Comparison of ENCODE assay signal across 9 cellular contexts in the genomic region with DNA sequence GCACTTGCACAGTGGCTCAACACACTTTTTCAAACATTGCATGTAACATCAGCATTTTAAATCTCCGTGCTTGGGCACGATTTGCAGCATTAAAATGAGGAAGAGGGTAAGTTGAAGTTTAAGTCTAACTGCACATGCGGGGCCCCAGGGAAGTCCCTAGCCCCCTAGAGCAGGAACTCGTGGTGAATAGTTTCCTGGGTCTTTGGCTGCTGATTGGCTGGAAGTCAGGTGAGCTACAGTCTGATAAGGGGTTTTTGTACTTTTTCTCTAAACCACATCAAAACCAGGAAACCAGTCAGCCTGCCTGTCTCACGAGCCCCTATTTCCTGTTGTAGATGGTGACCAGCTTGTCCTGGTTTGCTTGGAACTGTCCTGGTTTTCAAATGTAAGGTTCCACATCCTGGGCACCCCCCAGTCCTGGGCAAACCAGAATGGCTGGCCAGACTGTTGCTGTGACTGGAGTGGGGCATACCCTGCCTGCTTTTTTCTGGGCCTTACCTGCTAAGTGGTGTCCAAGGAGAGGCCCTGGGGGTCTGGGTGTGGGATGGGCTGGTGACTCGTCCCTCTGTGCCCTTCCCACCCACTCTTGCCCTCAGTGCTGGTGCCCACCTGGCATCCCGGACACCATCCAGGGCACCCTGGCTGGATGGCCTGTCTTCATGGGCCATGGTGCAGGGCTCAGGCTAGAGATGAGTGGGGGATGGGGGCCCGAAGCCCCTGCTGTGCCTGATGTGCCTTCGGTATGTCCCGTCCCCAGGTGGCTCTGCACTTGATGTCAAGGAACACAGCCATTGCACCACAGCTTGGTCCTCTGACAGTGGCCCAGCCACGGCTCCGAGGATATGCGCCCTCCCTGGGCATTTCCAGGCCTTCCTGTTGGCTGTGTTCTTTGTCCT. TPM values are rescaled to one million over a fixed set of nuclear protein-coding genes. Genes with fewer than 3 reads are reported as not detected.
DNase-seq lines count a peak whose midpoint lies in the region; ATAC-seq, FAIRE-seq and TF ChIP-seq lines count a peak whose summit lies in the region.
"Had no signal": no experiment of that assay in that cellular context is flagged by ENCODE, and none has a peak within 500 bp of the region (broad histone marks: within the 10 kb centered on the region; RNA-seq: fewer than 3 reads in every experiment).

No MANE protein-coding gene starts in this region.

- peak; percentile 95 for DNase-seq in MV-4-11 (lab: John Stamatoyannopoulos, UW)
- peak; percentile 92 for DNase-seq in activated CD8-positive, alpha-beta memory T cell treated with anti-CD3 and anti-CD28 coated beads, Interleukin-2, amount 10 ng/mL, durations not matched to agents 7 days and 5 days
- DNase-seq in kidney = peak; percentile 59
- peak; percentile 81 for DNase-seq in stimulated activated CD8-positive, alpha-beta memory T cell treated with anti-CD3 and anti-CD28 coated beads, Interleukin-4, amount 100 ng/mL, for 48 hours
- no peak for DNase-seq in NCI-H526 treated with DMSO at 0.1 percent for 48 hours (lab: John Stamatoyannopoulos, UW)
- no peak for DNase-seq in NCI-H1694 (lab: John Stamatoyannopoulos, UW)

- no peak for TF ChIP-seq CTCF in DOHH2 (IDR thresholded peaks at IDR 0.05; ENCODE audit: low read depth, low read length, poor library complexity, severe bottlenecking)
- no peak for TF ChIP-seq CTCF in kidney (IDR thresholded peaks at IDR 0.05; ENCODE audit: borderline replicate concordance, extremely low read depth, insufficient read depth)

- no peaks in the 10 kb centered on the region for H3K27me3 ChIP-seq in DOHH2 (ENCODE audit: control insufficient read depth, low read length)

- no peak overlapping the region for H3K27ac Mint-ChIP-seq in activated CD8-positive, alpha-beta memory T cell treated with anti-CD3 and anti-CD28 coated beads, Interleukin-2, amount 10 ng/mL, durations not matched to agents 7 days and 5 days

- ATAC-seq in GM21619 (IDR thresholded peaks at IDR 0.05; ENCODE audit: unreplicated experiment) = peak; percentile 81
- ATAC-seq in activated CD8-positive, alpha-beta memory T cell treated with anti-CD3 and anti-CD28 coated beads, Interleukin-2, amount 10 ng/mL, durations not matched to agents 7 days and 5 days = peak; percentile 75

- H3K4me1 ChIP-seq in DOHH2 (ENCODE audit: control insufficient read depth, low read length) (peaks cover 26% of the 10 kb centered on the region), kidney (ENCODE audit: control insufficient read depth in 1 of 2, insufficient read depth in 1 of 2, low read depth in 1 of 2, low read length in 2 of 2) (no peaks in the 10 kb centered on the region)

- intact Hi-C loops in kidney (cut with DNase I) = no loop called here

- H3K4me3 ChIP-seq in DOHH2 (ENCODE audit: low read length) = peak overlapping the region; percentile 62
- no peak overlapping the region for H3K4me3 ChIP-seq in kidney (ENCODE audit: low read length in 2 of 2)

- H3K9me3 ChIP-seq in DOHH2 (ENCODE audit: control insufficient read depth, insufficient read depth, low read length) (peaks cover 3% of the 10 kb centered on the region; the same call in 1 of the 2 replicates), kidney (ENCODE audit: control insufficient read depth in 1 of 2, low read length in 2 of 2) (no peaks in the 10 kb centered on the region)

- H3K4me2 ChIP-seq in DOHH2 (ENCODE audit: low read length) = peak overlapping the region; percentile 76

- no peaks in the 10 kb centered on the region for H3K9me2 ChIP-seq in DOHH2 (replicated peaks; ENCODE audit: control insufficient read depth, low read length)

- FAIRE-seq in kidney (lab: Jason Lieb, UNC) = no peak

- no peaks in the 10 kb centered on the region for H3K79me2 ChIP-seq in DOHH2 (ENCODE audit: control insufficient read depth, low read length)

- no peaks in the 10 kb centered on the region for H4K20me1 ChIP-seq in DOHH2 (ENCODE audit: control insufficient read depth, insufficient read depth, low read depth, low read length)

- H3K27ac ChIP-seq in DOHH2 (ENCODE audit: low read depth, low read length) (peak overlapping the region; percentile 91), kidney (ENCODE audit: low read depth in 2 of 2, low read length in 2 of 2) (no peak overlapping the region)

- peaks cover 8% of the 10 kb centered on the region for H3K9me3 Mint-ChIP-seq in activated CD8-positive, alpha-beta memory T cell treated with anti-CD3 and anti-CD28 coated beads, Interleukin-2, amount 10 ng/mL, durations not matched to agents 7 days and 5 days (ENCODE audit: low read depth)

- 0 out of 2 replicates have a peak, but pooled peaks cover 3% of the 10 kb centered on the region for H3K36me3 ChIP-seq in DOHH2 (ENCODE audit: control insufficient read depth, low read length)
- H3K36me3 ChIP-seq in kidney (ENCODE audit: control insufficient read depth in 1 of 2, insufficient read depth in 2 of 2, low read length in 2 of 2) = no peaks in the 10 kb centered on the region

- CTCF ChIA-PET in activated CD8-positive, alpha-beta memory T cell treated with anti-CD3 and anti-CD28 coated beads, Interleukin-2, amount 10 ng/mL, durations not matched to agents 7 days and 5 days (lab: Charles Lee) = interaction anchor here (0.8 to 3.1 kb wide), 5 partner anchors 9 to 23 kb away, joined by 3 to 8 read pairs (median 4); no protein-coding TSS in a partner anchor

- H3F3A ChIP-seq in DOHH2 (ENCODE audit: control insufficient read depth, insufficient read depth) = peaks cover 6% of the 10 kb centered on the region

- H3K4me3 Mint-ChIP-seq in activated CD8-positive, alpha-beta memory T cell treated with anti-CD3 and anti-CD28 coated beads, Interleukin-2, amount 10 ng/mL, durations not matched to agents 7 days and 5 days = no peak overlapping the region

- H3K36me3 Mint-ChIP-seq in activated CD8-positive, alpha-beta memory T cell treated with anti-CD3 and anti-CD28 coated beads, Interleukin-2, amount 10 ng/mL, durations not matched to agents 7 days and 5 days = peaks cover 8% of the 10 kb centered on the region

- no peak overlapping the region for H3K9ac ChIP-seq in kidney (ENCODE audit: low read length in 2 of 2)

- no peaks in the 10 kb centered on the region for H3K27me3 Mint-ChIP-seq in activated CD8-positive, alpha-beta memory T cell treated with anti-CD3 and anti-CD28 coated beads, Interleukin-2, amount 10 ng/mL, durations not matched to agents 7 days and 5 days

- H3K4me1 Mint-ChIP-seq in activated CD8-positive, alpha-beta memory T cell treated with anti-CD3 and anti-CD28 coated beads, Interleukin-2, amount 10 ng/mL, durations not matched to agents 7 days and 5 days = peaks cover 50% of the 10 kb centered on the region

RNA-seq across cellular contexts. Expression of a gene that starts 31.8 kb away (rescaled TPM):
- not detected for total RNA-seq in activated CD8-positive, alpha-beta memory T cell treated with anti-CD3 and anti-CD28 coated beads, Interleukin-2, amount 10 ng/mL, durations not matched to agents 7 days and 5 days
- not detected for total RNA-seq in kidney
- polyA plus RNA-seq in kidney (ENCODE audit: insufficient read depth, low read depth, low replicate concordance) = not detected
- total RNA-seq: fibroblast of lung had no signal
- polyA plus RNA-seq: fibroblast of lung had no signal

RNA-seq across cellular contexts. Expression of a gene that starts 35.1 kb away (rescaled TPM):
- not detected for total RNA-seq in activated CD8-positive, alpha-beta memory T cell treated with anti-CD3 and anti-CD28 coated beads, Interleukin-2, amount 10 ng/mL, durations not matched to agents 7 days and 5 days
- not detected for total RNA-seq in kidney
- polyA plus RNA-seq in kidney (ENCODE audit: insufficient read depth, low read depth, low replicate concordance) = not detected
- total RNA-seq: fibroblast of lung had no signal
- polyA plus RNA-seq: fibroblast of lung had no signal

RNA-seq across cellular contexts. Expression of a gene that starts 59.0 kb away (rescaled TPM):
- not detected for total RNA-seq in activated CD8-positive, alpha-beta memory T cell treated with anti-CD3 and anti-CD28 coated beads, Interleukin-2, amount 10 ng/mL, durations not matched to agents 7 days and 5 days
- not detected for total RNA-seq in kidney
- polyA plus RNA-seq in kidney (ENCODE audit: insufficient read depth, low read depth, low replicate concordance) = not detected
- total RNA-seq: fibroblast of lung had no signal
- polyA plus RNA-seq: fibroblast of lung had no signal

Comparison
In these comparisons a context has a peak if more than half of its experiments do, and no peak if none do; other contexts are left out.
1. DNase-seq: peak in MV-4-11 (single experiment), activated CD8-positive, alpha-beta memory T cell treated with anti-CD3 and anti-CD28 coated beads, Interleukin-2, amount 10 ng/mL, durations not matched to agents 7 days and 5 days (single experiment), kidney (single experiment) and stimulated activated CD8-positive, alpha-beta memory T cell treated with anti-CD3 and anti-CD28 coated beads, Interleukin-4, amount 100 ng/mL, for 48 hours (single experiment); none in NCI-H526 treated with DMSO at 0.1 percent for 48 hours (single experiment) and NCI-H1694 (single experiment).